9 cellular contexts compared by ENCODE assay signal in genomic region chr2:85607268-85608215, GRCh38. TPM values are rescaled to one million over a fixed set of nuclear protein-coding genes. Genes with fewer than 3 reads are reported as not detected.
DNase-seq lines count a peak whose midpoint lies in the region; ATAC-seq and TF ChIP-seq lines count a peak whose summit lies in the region.
"Had no signal": no experiment of that assay in that cellular context is flagged by ENCODE, and none has a peak within 500 bp of the region (broad histone marks: within the 10 kb centered on the region; RNA-seq: fewer than 3 reads in every experiment).

No MANE protein-coding gene starts in this region.

- H2BK12ac ChIP-seq in mesenchymal stem cell (ENCODE audit: low read length in 2 of 2), result no peak overlapping the region

- intact Hi-C loops in upper lobe of right lung (cut with DNase I), result no loop called here

- no peak overlapping the region for H2BK15ac ChIP-seq in mesenchymal stem cell (ENCODE audit: low read depth, poor library complexity, severe bottlenecking)

- H4K8ac ChIP-seq in mesenchymal stem cell (ENCODE audit: low read length), result no peak overlapping the region

- H3K27me3 ChIP-seq in mesenchymal stem cell (ENCODE audit: control insufficient read depth in 1 of 2, insufficient read depth in 1 of 2, low read length in 2 of 2) (no peaks in the 10 kb centered on the region), upper lobe of right lung (no peaks in the 10 kb centered on the region)
- H3K27me3 ChIP-seq: neural progenitor cell had no signal

- WGBS in mesenchymal stem cell, result 95% methylated on average over 9 of the region's 9 CpGs

- H3K4me1 Mint-ChIP-seq in stimulated activated naive CD8-positive, alpha-beta T cell treated with anti-CD3 and anti-CD28 coated beads, Interleukin-15, Interleukin-2, amounts not matched to agents 100 ng/mL and 50 ng/mL, for 24 hours (ENCODE audit: low read depth), result peaks cover 38% of the 10 kb centered on the region

- no peak overlapping the region for H3K4ac ChIP-seq in mesenchymal stem cell (ENCODE audit: low read depth in 1 of 2, low read length in 2 of 2)

- H2AFZ ChIP-seq in mesenchymal stem cell (ENCODE audit: low read depth, low read length), result no peak overlapping the region
- H2AFZ ChIP-seq: neural progenitor cell had no signal

- peaks cover 11% of the 10 kb centered on the region for H3K79me1 ChIP-seq in mesenchymal stem cell (replicated peaks; ENCODE audit: low read length, poor library complexity, severe bottlenecking)

- no peak overlapping the region for H3K23ac ChIP-seq in mesenchymal stem cell (ENCODE audit: low read length in 2 of 2)

- TF ChIP-seq CTCF in upper lobe of right lung (IDR thresholded peaks at IDR 0.05), result no peak

- H3K4me2 ChIP-seq in mesenchymal stem cell (ENCODE audit: low read length, poor library complexity, severe bottlenecking), result no peak overlapping the region
- H3K4me2 ChIP-seq: neural progenitor cell had no signal

- no peak overlapping the region for H3K14ac ChIP-seq in mesenchymal stem cell (ENCODE audit: low read length in 2 of 2)

- H3K36me3 ChIP-seq in mesenchymal stem cell (ENCODE audit: control insufficient read depth in 1 of 2, insufficient read depth in 2 of 2, low read depth in 1 of 2, low read length in 2 of 2) (peaks cover 18 to 42% of the 10 kb centered on the region in 2 experiments), upper lobe of right lung (peaks cover 13% of the 10 kb centered on the region)
- H3K36me3 ChIP-seq: neural progenitor cell had no signal

- H3K4me1 ChIP-seq in mesenchymal stem cell (ENCODE audit: control insufficient read depth, insufficient read depth, low read depth, low read length), result peaks cover 21% of the 10 kb centered on the region
- peaks cover 49% of the 10 kb centered on the region for H3K4me1 ChIP-seq in upper lobe of right lung
- H3K4me1 ChIP-seq: neural progenitor cell had no signal

- no peak overlapping the region for H3K4me3 ChIP-seq in mesenchymal stem cell (ENCODE audit: insufficient read depth in 1 of 2, low read depth in 1 of 2, low read length in 2 of 2)
- no peak overlapping the region for H3K4me3 ChIP-seq in upper lobe of right lung
- H3K4me3 ChIP-seq: neural progenitor cell had no signal

- DNase-seq in stimulated activated naive CD8-positive, alpha-beta T cell treated with anti-CD3 and anti-CD28 coated beads, Interleukin-15, Interleukin-2, amounts not matched to agents 100 U/mL and 50 U/mL, for 24 hours, result no peak
- no peak for DNase-seq in mesenchymal stem cell
- DNase-seq in upper lobe of right lung, result no peak
- no peak for DNase-seq in stimulated activated naive CD4-positive, alpha-beta T cell treated with Interleukin-2 at 50 U/mL for 16 hours (lab: John Stamatoyannopoulos, UW)
- DNase-seq: activated T-cell treated with anti-CD3 and anti-CD28 coated beads, Interleukin-2, amount 50 U/mL, for 48 hours; NCI-H345 had no signal

- ATAC-seq in stimulated activated naive CD8-positive, alpha-beta T cell treated with anti-CD3 and anti-CD28 coated beads, Interleukin-15, Interleukin-2, amounts not matched to agents 100 U/mL and 50 U/mL, for 24 hours, result no peak
- ATAC-seq in upper lobe of right lung, result peak; percentile 38
- ATAC-seq in HG02870 (IDR thresholded peaks at IDR 0.05; ENCODE audit: unreplicated experiment), result no peak

- no peaks in the 10 kb centered on the region for H3K9me3 Mint-ChIP-seq in stimulated activated naive CD8-positive, alpha-beta T cell treated with anti-CD3 and anti-CD28 coated beads, Interleukin-15, Interleukin-2, amounts not matched to agents 100 ng/mL and 50 ng/mL, for 24 hours
- H3K9me3 Mint-ChIP-seq: neural progenitor cell had no signal

- H3K27ac ChIP-seq in mesenchymal stem cell (ENCODE audit: low read length, poor library complexity, severe bottlenecking) (no peak overlapping the region), upper lobe of right lung (peak overlapping the region; percentile 70)
- H3K27ac ChIP-seq: neural progenitor cell had no signal

- peak overlapping the region; percentile 15 for H3K9ac ChIP-seq in mesenchymal stem cell (ENCODE audit: low read length)
- H3K9ac ChIP-seq: neural progenitor cell had no signal

- H3K36me3 Mint-ChIP-seq in stimulated activated naive CD8-positive, alpha-beta T cell treated with anti-CD3 and anti-CD28 coated beads, Interleukin-15, Interleukin-2, amounts not matched to agents 100 ng/mL and 50 ng/mL, for 24 hours (ENCODE audit: low read depth), result peaks cover 21% of the 10 kb centered on the region

- no peak overlapping the region for H3K4me3 Mint-ChIP-seq in stimulated activated naive CD8-positive, alpha-beta T cell treated with anti-CD3 and anti-CD28 coated beads, Interleukin-15, Interleukin-2, amounts not matched to agents 100 ng/mL and 50 ng/mL, for 24 hours

- H3K9me3 ChIP-seq in mesenchymal stem cell (ENCODE audit: control insufficient read depth, low read length) (no peaks in the 10 kb centered on the region), upper lobe of right lung (no peaks in the 10 kb centered on the region)

- H3K18ac ChIP-seq in mesenchymal stem cell (ENCODE audit: low read depth in 1 of 2, low read length in 2 of 2), result no peak overlapping the region

- no peak overlapping the region for H2BK5ac ChIP-seq in mesenchymal stem cell (ENCODE audit: low read depth, low read length, poor library complexity, severe bottlenecking)

- H3K27ac Mint-ChIP-seq in stimulated activated naive CD8-positive, alpha-beta T cell treated with anti-CD3 and anti-CD28 coated beads, Interleukin-15, Interleukin-2, amounts not matched to agents 100 ng/mL and 50 ng/mL, for 24 hours, result peak overlapping the region; percentile 20
- H3K27ac Mint-ChIP-seq: neural progenitor cell had no signal

- H3K27me3 Mint-ChIP-seq in stimulated activated naive CD8-positive, alpha-beta T cell treated with anti-CD3 and anti-CD28 coated beads, Interleukin-15, Interleukin-2, amounts not matched to agents 100 ng/mL and 50 ng/mL, for 24 hours, result no peaks in the 10 kb centered on the region

- no peak overlapping the region for H4K91ac ChIP-seq in mesenchymal stem cell (ENCODE audit: low read length)

- H2AK5ac ChIP-seq in mesenchymal stem cell (ENCODE audit: low read length, severe bottlenecking), result peak overlapping the region; percentile 34

- no peak overlapping the region for H2BK120ac ChIP-seq in mesenchymal stem cell (ENCODE audit: low read depth, low read length)

RNA-seq across cellular contexts. Expression of gene C2orf68, which starts 4.3 kb away (rescaled TPM):
- 15.8 TPM for polyA plus RNA-seq in mesenchymal stem cell (2013, experiment 1 of 2)
- polyA plus RNA-seq in mesenchymal stem cell (2013, experiment 2 of 2), result 16.0 TPM
- total RNA-seq in upper lobe of right lung, result 37.9 TPM

RNA-seq across cellular contexts. Expression of gene TMEM150A, which starts 5.0 kb away (rescaled TPM):
- 25.0 TPM for polyA plus RNA-seq in mesenchymal stem cell (2013, experiment 1 of 2)
- 23.9 TPM for polyA plus RNA-seq in mesenchymal stem cell (2013, experiment 2 of 2)
- 31.5 TPM for total RNA-seq in upper lobe of right lung

RNA-seq across cellular contexts. Expression of gene USP39, which starts 8.4 kb away (rescaled TPM):
- 44.6 TPM for polyA plus RNA-seq in mesenchymal stem cell (2013, experiment 1 of 2)
- polyA plus RNA-seq in mesenchymal stem cell (2013, experiment 2 of 2), result 44.0 TPM
- 37.0 TPM for total RNA-seq in upper lobe of right lung

RNA-seq across cellular contexts. Expression of gene RNF181, which starts 12.0 kb away (rescaled TPM):
- 229 TPM for polyA plus RNA-seq in mesenchymal stem cell (2013, experiment 1 of 2)
- 235 TPM for polyA plus RNA-seq in mesenchymal stem cell (2013, experiment 2 of 2)
- total RNA-seq in upper lobe of right lung, result 85.9 TPM

RNA-seq across cellular contexts. Expression of gene VAMP5, which starts 23.3 kb away (rescaled TPM):
- 23.5 TPM for polyA plus RNA-seq in mesenchymal stem cell (2013, experiment 1 of 2)
- 25.7 TPM for polyA plus RNA-seq in mesenchymal stem cell (2013, experiment 2 of 2)
- total RNA-seq in upper lobe of right lung, result 84.8 TPM
